Comparison of ENCODE assay signal across 6 cellular contexts in the genomic region with DNA sequence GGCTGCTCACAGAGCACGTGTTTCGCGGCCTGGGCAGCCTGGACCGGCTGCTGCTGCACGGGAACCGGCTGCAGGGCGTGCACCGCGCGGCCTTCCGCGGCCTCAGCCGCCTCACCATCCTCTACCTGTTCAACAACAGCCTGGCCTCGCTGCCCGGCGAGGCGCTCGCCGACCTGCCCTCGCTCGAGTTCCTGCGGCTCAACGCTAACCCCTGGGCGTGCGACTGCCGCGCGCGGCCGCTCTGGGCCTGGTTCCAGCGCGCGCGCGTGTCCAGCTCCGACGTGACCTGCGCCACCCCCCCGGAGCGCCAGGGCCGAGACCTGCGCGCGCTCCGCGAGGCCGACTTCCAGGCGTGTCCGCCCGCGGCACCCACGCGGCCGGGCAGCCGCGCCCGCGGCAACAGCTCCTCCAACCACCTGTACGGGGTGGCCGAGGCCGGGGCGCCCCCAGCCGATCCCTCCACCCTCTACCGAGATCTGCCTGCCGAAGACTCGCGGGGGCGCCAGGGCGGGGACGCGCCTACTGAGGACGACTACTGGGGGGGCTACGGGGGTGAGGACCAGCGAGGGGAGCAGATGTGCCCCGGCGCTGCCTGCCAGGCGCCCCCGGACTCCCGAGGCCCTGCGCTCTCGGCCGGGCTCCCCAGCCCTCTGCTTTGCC. TPM values are rescaled to one million over a fixed set of nuclear protein-coding genes. Genes with fewer than 3 reads are reported as not detected.
A peak's percentile ranks its signal among the peaks of the same experiment; 100 is the strongest.
DNase-seq lines count a peak whose midpoint lies in the region; ATAC-seq and TF ChIP-seq lines count a peak whose summit lies in the region.

No MANE protein-coding gene starts in this region.

- peak overlapping the region; percentile 12 for H3K9ac ChIP-seq in iPS-15b (ENCODE audit: low read depth, low read length)

- H3K4me3 ChIP-seq in AG04450 (ENCODE audit: low read depth, low read length) (peak overlapping the region; percentile 37), iPS-15b (ENCODE audit: low read depth, low read length) (peak overlapping the region; percentile 56), thyroid gland (replicated peaks in 1 of 3) (peak overlapping the region in 1 of 3 donors; percentile 26)

- POLR2A ChIA-PET in AG04450 (lab: Yijun Ruan, JAX) = interaction anchor here (0.6 kb wide), 1 partner anchor 10 kb away, joined by 3 read pairs; no protein-coding TSS in a partner anchor

- H3K36me3 ChIP-seq in iPS-15b (ENCODE audit: control insufficient read depth, insufficient read depth, low read length) (peaks cover 2% of the 10 kb centered on the region), thyroid gland (peaks cover 0 to 4% of the 10 kb centered on the region in 2 donors)

- TF ChIP-seq POLR2A in thyroid gland (IDR thresholded peaks at IDR 0.05) = no peak

- H3K4me1 ChIP-seq in iPS-15b (ENCODE audit: control insufficient read depth, insufficient read depth, low read length) (peaks cover 24% of the 10 kb centered on the region), thyroid gland (peaks cover 0 to 10% of the 10 kb centered on the region in 2 donors)

- peaks cover 25% of the 10 kb centered on the region for H3K27me3 ChIP-seq in AG04450 (ENCODE audit: control insufficient read depth, insufficient read depth, low read length)
- H3K27me3 ChIP-seq in iPS-15b (ENCODE audit: control insufficient read depth, insufficient read depth, low read length) = peaks cover 47% of the 10 kb centered on the region
- H3K27me3 ChIP-seq in thyroid gland = no peaks in the 10 kb centered on the region

- DNase-seq in AG04450 (ENCODE audit: low read depth, low spot score) = no peak
- peak; percentile 42 for DNase-seq in activated CD4-positive, alpha-beta T cell treated with anti-CD3 and anti-CD28 coated beads for 48 hours
- peak; percentile 49 to 69 for DNase-seq in thyroid gland

- TF ChIP-seq CTCF in AG04450 (IDR thresholded peaks at IDR 0.05; ENCODE audit: low read depth, low read length) (no peak), thyroid gland (IDR thresholded peaks at IDR 0.05) (no peak)

- H3K27ac ChIP-seq in AG04450 (ENCODE audit: low read depth, low read length) = no peak overlapping the region
- H3K27ac ChIP-seq in thyroid gland = no peak overlapping the region

- peak; percentile 24 for ATAC-seq in GM21717 (IDR thresholded peaks at IDR 0.05; ENCODE audit: unreplicated experiment)
- ATAC-seq in GM18520 (IDR thresholded peaks at IDR 0.05; ENCODE audit: unreplicated experiment) = no peak

- CTCF ChIA-PET in AG04450 (lab: Charles Lee) = interaction anchor here (0.7 to 9.9 kb wide), 5 partner anchors 13 to 168 kb away, joined by 3 to 115 read pairs (median 4); a partner anchor contains a TSS

- 29 to 40% methylated on average over 14 to 25 of the region's 82 CpGs for WGBS in thyroid gland, 2 donors

- intact Hi-C loops in thyroid gland (cut with DNase I) = no loop called here

- no peaks in the 10 kb centered on the region; the same call in 1 of the 2 replicates for H3K9me3 ChIP-seq in AG04450 (ENCODE audit: control insufficient read depth, insufficient read depth, low read length)
- H3K9me3 ChIP-seq in iPS-15b (ENCODE audit: control insufficient read depth, insufficient read depth, low read length) = no peaks in the 10 kb centered on the region
- no peaks in the 10 kb centered on the region for H3K9me3 ChIP-seq in thyroid gland

RNA-seq across cellular contexts. Expression of a gene that starts 16.0 kb away (rescaled TPM):
- polyA plus RNA-seq in AG04450 (2011; rRNA removed) = 0.11 and 0.45 TPM in 2 replicates
- not detected in 2 replicates for polyA minus RNA-seq in AG04450 (2011; rRNA and poly(A)+ RNA removed)
- 10 to 100 TPM; 11.2 to 27.6 (median 17.1) TPM for total RNA-seq in thyroid gland

RNA-seq across cellular contexts. Expression of a gene that starts 39.1 kb away (rescaled TPM):
- 14.6 and 17.5 TPM in 2 replicates for polyA plus RNA-seq in AG04450 (2011; rRNA removed)
- polyA minus RNA-seq in AG04450 (2011; rRNA and poly(A)+ RNA removed) = 24.5 and 30.1 TPM in 2 replicates
- total RNA-seq in thyroid gland = 10 to 100 TPM; 20.3 to 64.1 (median 28.8) TPM

RNA-seq across cellular contexts. Expression of a gene that starts 49.4 kb away (rescaled TPM):
- 24.4 and 25.1 TPM in 2 replicates for polyA plus RNA-seq in AG04450 (2011; rRNA removed)
- polyA minus RNA-seq in AG04450 (2011; rRNA and poly(A)+ RNA removed) = 30.1 and 43.1 TPM in 2 replicates
- total RNA-seq in thyroid gland = 100 to 1,000 TPM; 124 to 321 (median 218) TPM

RNA-seq across cellular contexts. Expression of a gene that starts 54.2 kb away (rescaled TPM):
- 76.6 and 82.8 TPM in 2 replicates for polyA plus RNA-seq in AG04450 (2011; rRNA removed)
- polyA minus RNA-seq in AG04450 (2011; rRNA and poly(A)+ RNA removed) = 29.2 and 33.0 TPM in 2 replicates
- 10 to 100 TPM; 29.8 to 43.7 (median 37.4) TPM for total RNA-seq in thyroid gland
